In the genomic region with DNA sequence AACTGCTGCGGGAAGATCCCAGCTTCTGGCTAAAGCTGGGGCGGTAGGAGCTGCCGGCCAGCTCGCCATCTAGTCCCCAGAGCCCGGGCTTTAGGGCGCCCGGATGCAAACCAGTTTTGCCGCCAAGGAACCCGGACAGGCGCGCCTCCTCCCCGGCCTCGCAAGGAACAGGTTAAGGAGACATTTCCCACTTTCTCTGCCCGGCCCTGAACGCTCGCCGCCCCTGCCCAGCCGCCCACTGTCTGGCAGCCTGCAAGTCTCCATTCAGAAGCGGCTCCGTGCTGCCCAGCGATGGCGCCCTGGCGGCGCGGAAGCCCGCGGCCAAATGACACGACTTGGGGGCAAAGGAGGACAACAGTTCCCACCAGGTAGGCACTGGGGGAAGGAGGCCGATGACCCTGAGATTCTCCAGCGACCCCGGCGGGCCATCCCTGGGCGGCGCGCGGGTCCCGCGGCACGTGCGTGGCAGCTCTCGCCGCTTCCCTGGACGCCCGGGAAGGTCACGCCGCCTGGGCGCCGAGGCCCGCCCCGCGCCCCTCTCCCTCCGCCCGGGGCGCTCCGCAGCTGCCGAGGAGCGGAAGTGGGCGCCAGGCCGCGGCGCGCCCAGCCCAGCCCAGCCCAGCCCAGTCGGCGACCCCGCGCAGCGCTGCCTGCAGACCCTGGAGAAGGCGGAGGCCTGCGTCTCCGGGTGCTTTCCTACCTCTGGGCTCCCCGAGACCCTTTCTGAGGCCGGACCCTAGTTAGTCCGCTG, we compare ENCODE assay signal across 8 cellular contexts. TPM values are rescaled to one million over a fixed set of nuclear protein-coding genes. Genes with fewer than 3 reads are reported as not detected.
DNase-seq lines count a peak whose midpoint lies in the region; ATAC-seq, FAIRE-seq and TF ChIP-seq lines count a peak whose summit lies in the region.

No MANE protein-coding gene starts in this region.

- WGBS in small intestine, 3 donors = 3 to 15% (median 13%) methylated on average over 64 to 73 of the region's 73 CpGs

- H3K36me3 ChIP-seq in BLaER1 = no peaks in the 10 kb centered on the region
- no peaks in the 10 kb centered on the region for H3K36me3 ChIP-seq in small intestine (ENCODE audit: control insufficient read depth in 2 of 2, insufficient read depth in 2 of 2, low read length in 2 of 2)
- no peaks in the 10 kb centered on the region for H3K36me3 ChIP-seq in MG63

- TF ChIP-seq POLR2A in erythroblast (IDR thresholded peaks at IDR 0.05; ENCODE audit: low read length) = peak; percentile 30

- POLR2A ChIA-PET in T-cell (lab: Charles Lee) = no interaction called here

- peak overlapping the region; percentile 85 for H3K4me2 ChIP-seq in BLaER1

- H3K9me3 ChIP-seq in BLaER1 = peaks cover 8% of the 10 kb centered on the region
- no peaks in the 10 kb centered on the region for H3K9me3 ChIP-seq in small intestine (ENCODE audit: control insufficient read depth, low read depth)
- no peaks in the 10 kb centered on the region for H3K9me3 ChIP-seq in MG63

- DNase-seq in T-cell (no peak), erythroblast (lab: John Stamatoyannopoulos, UW) (peak; percentile 53 to 55), myocyte (ENCODE audit: low read depth) (peak; percentile 45), small intestine (no peak), MG63 (no peak)

- H3K4me1 ChIP-seq in BLaER1 (peaks cover 8% of the 10 kb centered on the region; the same call in 1 of the 2 replicates), small intestine (ENCODE audit: control insufficient read depth in 2 of 2, insufficient read depth in 1 of 2, low read depth in 1 of 2, low read length in 1 of 2) (no peaks in the 10 kb centered on the region)

- H3K27me3 ChIP-seq in BLaER1 (peaks cover 12% of the 10 kb centered on the region; the same call in 1 of the 2 replicates), small intestine (ENCODE audit: control insufficient read depth in 2 of 2, insufficient read depth in 2 of 2, low read length in 2 of 2) (peaks cover 0 to 4% of the 10 kb centered on the region in 2 donors), MG63 (no peaks in the 10 kb centered on the region)

- H3K4me3 ChIP-seq in BLaER1 (peak overlapping the region; percentile 68), small intestine (ENCODE audit: low read depth in 1 of 2, low read length in 2 of 2) (no peak overlapping the region), MG63 (no peak overlapping the region)

- H3K4me1 Mint-ChIP-seq in T-cell = peaks cover 9 to 11% (median 10%) of the 10 kb centered on the region in 3 donors

- H3K27ac Mint-ChIP-seq in T-cell = no peak overlapping the region

- no peaks in the 10 kb centered on the region for H3K9me3 Mint-ChIP-seq in T-cell

- H3K27me3 Mint-ChIP-seq in T-cell = peaks cover 18 to 42% of the 10 kb centered on the region in 2 donors

- no peaks in the 10 kb centered on the region for H4K20me1 ChIP-seq in BLaER1

- no peak for FAIRE-seq in small intestine (lab: Jason Lieb, UNC)

- ATAC-seq in GM18873 (IDR thresholded peaks at IDR 0.05; ENCODE audit: low FRiP score, unreplicated experiment) (peak; percentile 48), HG03280 (IDR thresholded peaks at IDR 0.05; ENCODE audit: unreplicated experiment) (peak; percentile 57), T-cell (replicated peaks in 1 of 4) (peak; percentile 19 to 68 (median 43))

- peak overlapping the region; percentile 60; the same call in 1 of the 2 replicates for H3K27ac ChIP-seq in BLaER1
- no peak overlapping the region for H3K27ac ChIP-seq in small intestine (ENCODE audit: low read depth in 1 of 2, low read length in 1 of 2)

- peak overlapping the region; percentile 66 for H3K9ac ChIP-seq in BLaER1

- CTCF ChIA-PET in T-cell (lab: Charles Lee) = no interaction called here

- peak overlapping the region; percentile 59 to 70 (median 63) for H3K4me3 Mint-ChIP-seq in T-cell

- no peaks in the 10 kb centered on the region for H3K36me3 Mint-ChIP-seq in T-cell

RNA-seq across cellular contexts. Expression of gene HNRNPA1L2, which starts 42.2 kb away (rescaled TPM):
- total RNA-seq in T-cell = 10 to 100 TPM; 14.0 to 17.1 (median 15.9) TPM
- total RNA-seq in myocyte = 2.4 and 3.6 TPM in 2 replicates
- 7.2 TPM for polyA plus RNA-seq in myocyte (2012)
- 1 to 10 TPM in 2 of 3 donors, under 1 TPM in 1; 0.45 to 6.7 (median 2.7) TPM for polyA plus RNA-seq in small intestine
- 0.33 TPM in 1 of 2 replicates, not detected in the other for total RNA-seq in MG63 (2014; rRNA removed; shearing (Covaris generic); ENCODE audit: low replicate concordance)

RNA-seq across cellular contexts. Expression of gene SUGT1, which starts 52.6 kb away (rescaled TPM):
- total RNA-seq in T-cell = 10 to 100 TPM; 28.2 to 33.1 (median 28.6) TPM
- 38.1 and 43.7 TPM in 2 replicates for total RNA-seq in myocyte
- polyA plus RNA-seq in myocyte (2012) = 31.1 TPM
- polyA plus RNA-seq in small intestine = 10 to 100 TPM; 39.6 to 46.5 (median 44.6) TPM
- 34.3 and 73.2 TPM in 2 replicates for total RNA-seq in MG63 (2014; rRNA removed; shearing (Covaris generic); ENCODE audit: low replicate concordance)

Comparison
In these comparisons a context has a peak if more than half of its experiments do, and no peak if none do; other contexts are left out.
1. DNase-seq: peak in erythroblast (2 of 2) and myocyte (single experiment); none in T-cell (0 of 34), small intestine (single experiment) and MG63 (single experiment).
2. Peak in every context shown above with its lines, with median percentiles within 50 percentile points of each other: ATAC-seq.